Comparison of ENCODE assay signal across 8 cellular contexts in genomic region chr9:37801959-37802711, GRCh38. TPM values are rescaled to one million over a fixed set of nuclear protein-coding genes. Genes with fewer than 3 reads are reported as not detected.
A peak's percentile ranks its signal among the peaks of the same experiment; 100 is the strongest.
DNase-seq lines count a peak whose midpoint lies in the region; ATAC-seq and TF ChIP-seq lines count a peak whose summit lies in the region.

No MANE protein-coding gene starts in this region.

- H3K27me3 Mint-ChIP-seq in activated B cell treated with CpG ODN at 0.5 μM for 24 hours = no peaks in the 10 kb centered on the region

- intact Hi-C loops in activated B cell treated with CpG ODN at 0.5 μM for 24 hours (cut with micrococcal nuclease) = no loop called here

- H3K4me1 Mint-ChIP-seq in activated B cell treated with CpG ODN at 0.5 μM for 24 hours = peaks cover 46% of the 10 kb centered on the region
- H3K4me1 Mint-ChIP-seq in stimulated activated effector memory CD8-positive, alpha-beta T cell treated with anti-CD3 and anti-CD28 coated beads, Interleukin-12 subunit alpha, Interleukin-12 subunit beta, amount 100 ng/mL, for 72 hours = peaks cover 32% of the 10 kb centered on the region

- H3K4me3 ChIP-seq in iPS DF 6.9 (ENCODE audit: low read length) = peak overlapping the region; percentile 79; the same call in 1 of the 2 replicates

- 100% methylated on average over 2 of the region's 10 CpGs for WGBS in iPS DF 6.9 (ENCODE audit: insufficient coverage, insufficient read length)

- no peaks in the 10 kb centered on the region for H3K27me3 ChIP-seq in iPS DF 6.9 (ENCODE audit: control insufficient read depth, insufficient read depth, low read length)

- H3K27ac Mint-ChIP-seq in activated B cell treated with CpG ODN at 0.5 μM for 24 hours = peak overlapping the region; percentile 83
- H3K27ac Mint-ChIP-seq in stimulated activated effector memory CD8-positive, alpha-beta T cell treated with anti-CD3 and anti-CD28 coated beads, Interleukin-12 subunit alpha, Interleukin-12 subunit beta, amount 100 ng/mL, for 72 hours = peak overlapping the region; percentile 5

- CTCF ChIA-PET in HEK293T (lab: Yijun Ruan, JAX) = no interaction called here
- CTCF ChIA-PET in activated B cell treated with CpG ODN at 0.5 μM for 24 hours (lab: Charles Lee) = no interaction called here

- POLR2A ChIA-PET in HEK293T (lab: Yijun Ruan, JAX) (interaction anchor here (0.7 to 1.0 kb wide), 2 partner anchors 17 to 210 kb away, joined by 3 to 4 read pairs; partner anchors contain the start of genes EXOSC3 and TOMM5), activated B cell treated with CpG ODN at 0.5 μM for 24 hours (lab: Charles Lee) (interaction anchor here (0.6 to 3.5 kb wide), 4 partner anchors 12 to 101 kb away, joined by 3 to 63 read pairs (median 8); partner anchors contain the start of gene EXOSC3)

- ATAC-seq in activated B cell treated with CpG ODN at 0.5 μM for 24 hours (ENCODE audit: low read depth) = no peak
- no peak for ATAC-seq in stimulated activated effector memory CD8-positive, alpha-beta T cell treated with anti-CD3 and anti-CD28 coated beads, Interleukin-12 subunit alpha, Interleukin-12 subunit beta, amount 100 ng/mL, for 72 hours
- no peak for ATAC-seq in HG03378 (IDR thresholded peaks at IDR 0.05; ENCODE audit: unreplicated experiment)
- no peak for ATAC-seq in GM21717 (IDR thresholded peaks at IDR 0.05; ENCODE audit: unreplicated experiment)

- no peaks in the 10 kb centered on the region for H3K4me1 ChIP-seq in iPS DF 6.9 (ENCODE audit: control insufficient read depth, insufficient read depth, low read length)

- no peaks in the 10 kb centered on the region for H3K36me3 ChIP-seq in iPS DF 6.9 (ENCODE audit: control insufficient read depth, insufficient read depth, low read length)

- no peaks in the 10 kb centered on the region for H3K9me3 ChIP-seq in iPS DF 6.9 (ENCODE audit: control insufficient read depth, insufficient read depth, low read length)

- no peaks in the 10 kb centered on the region for H3K9me3 Mint-ChIP-seq in activated B cell treated with CpG ODN at 0.5 μM for 24 hours
- H3K9me3 Mint-ChIP-seq in stimulated activated effector memory CD8-positive, alpha-beta T cell treated with anti-CD3 and anti-CD28 coated beads, Interleukin-12 subunit alpha, Interleukin-12 subunit beta, amount 100 ng/mL, for 72 hours = no peaks in the 10 kb centered on the region

- H3K27ac ChIP-seq in iPS DF 6.9 (ENCODE audit: low read length) = no peak overlapping the region

- H3K4me3 Mint-ChIP-seq in activated B cell treated with CpG ODN at 0.5 μM for 24 hours = peak overlapping the region; percentile 92
- peak overlapping the region; percentile 82 for H3K4me3 Mint-ChIP-seq in stimulated activated effector memory CD8-positive, alpha-beta T cell treated with anti-CD3 and anti-CD28 coated beads, Interleukin-12 subunit alpha, Interleukin-12 subunit beta, amount 100 ng/mL, for 72 hours

- no peak for TF ChIP-seq CTCF in activated B cell treated with CpG ODN at 0.5 μM for 24 hours (IDR thresholded peaks at IDR 0.05)

- DNase-seq in HEK293T (ENCODE audit: extremely low spot score) (no peak), activated B cell treated with CpG ODN at 0.5 μM for 24 hours (no peak), iPS DF 6.9 (ENCODE audit: low read depth, low spot score) (no peak), SW480 (ENCODE audit: low spot score) (no peak), CD1c-positive myeloid dendritic cell (ENCODE audit: extremely low spot score) (no peak)
- DNase-seq in stimulated activated effector memory CD8-positive, alpha-beta T cell treated with anti-CD3 and anti-CD28 coated beads, Interleukin-12 subunit alpha, Interleukin-12 subunit beta, amount 100 ng/mL, for 72 hours (ENCODE audit: low spot score in 2 of 2) = no peak

- peaks cover 5% of the 10 kb centered on the region for H3K36me3 Mint-ChIP-seq in activated B cell treated with CpG ODN at 0.5 μM for 24 hours (ENCODE audit: low read depth)
- H3K36me3 Mint-ChIP-seq in stimulated activated effector memory CD8-positive, alpha-beta T cell treated with anti-CD3 and anti-CD28 coated beads, Interleukin-12 subunit alpha, Interleukin-12 subunit beta, amount 100 ng/mL, for 72 hours = peaks cover 22% of the 10 kb centered on the region

TF ChIP-seq in HEK293T, 16 proteins besides CTCF, POLR2A, EP300 and RAD21:
- TF ChIP-seq FOXA1 (IDR thresholded peaks at IDR 0.05) = no peak
- TF ChIP-seq ZNF384 (IDR thresholded peaks at IDR 0.05) = 0 out of 2 replicates have a peak, but pooled peaks have one; percentile 22
- 0 out of 2 replicates have a peak, but pooled peaks have one; percentile 5 for TF ChIP-seq L3MBTL2 (conservative IDR thresholded peaks at IDR 0.05)
- no peak for TF ChIP-seq FOXK2 (IDR thresholded peaks at IDR 0.05)

RNA-seq across cellular contexts. Expression of gene DCAF10, which starts 1.5 kb away (rescaled TPM):
- total RNA-seq in activated B cell treated with CpG ODN at 0.5 μM for 24 hours = 16.8 and 19.1 TPM in 2 replicates

RNA-seq across cellular contexts. Expression of gene EXOSC3, which starts 17.3 kb away (rescaled TPM):
- total RNA-seq in activated B cell treated with CpG ODN at 0.5 μM for 24 hours = 63.8 and 69.9 TPM in 2 replicates

RNA-seq across cellular contexts. Expression of gene TRMT10B, which starts 48.5 kb away (rescaled TPM):
- 11.7 and 15.0 TPM in 2 replicates for total RNA-seq in activated B cell treated with CpG ODN at 0.5 μM for 24 hours
